ENCODE assay signal across 8 cellular contexts in genomic region chr3:194404365-194405140, GRCh38. TPM values are rescaled to one million over a fixed set of nuclear protein-coding genes. Genes with fewer than 3 reads are reported as not detected.
DNase-seq lines count a peak whose midpoint lies in the region; ATAC-seq and TF ChIP-seq lines count a peak whose summit lies in the region.

No MANE protein-coding gene starts in this region.

- H3K4me3 ChIP-seq in left ventricle myocardium inferior = no peak overlapping the region

- intact Hi-C loops in left ventricle myocardium inferior (cut with micrococcal nuclease) = loop anchor here (10.0 kb wide), 1 partner anchor 70 kb away; no protein-coding TSS in a partner anchor
- intact Hi-C loops in Right ventricle myocardium superior (cut with DNase I) = loop anchor here (5.0 to 10.0 kb wide), 2 partner anchors 72 to 620 kb away; no protein-coding TSS in a partner anchor

- peaks cover 4% of the 10 kb centered on the region for H3K4me1 Mint-ChIP-seq in progenitor cell of endocrine pancreas (ENCODE audit: low read depth)

- ATAC-seq in Right ventricle myocardium superior (ENCODE audit: poor library complexity) (no peak), GM18907 (IDR thresholded peaks at IDR 0.05; ENCODE audit: unreplicated experiment) (no peak)

- DNase-seq in left ventricle myocardium inferior = no peak
- no peak for DNase-seq in Right ventricle myocardium superior
- peak; percentile 14 for DNase-seq in NCI-H1092 (lab: John Stamatoyannopoulos, UW)
- DNase-seq in SKM-1 treated with dmso at 0.1 percent for 144 hours (lab: John Stamatoyannopoulos, UW; ENCODE audit: unreplicated experiment) = peak; percentile 42
- peak; percentile 67 to 80 for DNase-seq in erythroblast (lab: John Stamatoyannopoulos, UW)
- DNase-seq in progenitor cell of endocrine pancreas (ENCODE audit: low spot score, unreplicated experiment) = no peak
- DNase-seq in epidermal melanocyte (ENCODE audit: insufficient read length, low spot score) = no peak

- no peak for TF ChIP-seq POLR2A in erythroblast (IDR thresholded peaks at IDR 0.05; ENCODE audit: low read length)

- peak; percentile 74 for TF ChIP-seq CTCF in left ventricle myocardium inferior (IDR thresholded peaks at IDR 0.05; ENCODE audit: borderline replicate concordance)
- peak; percentile 73 for TF ChIP-seq CTCF in progenitor cell of endocrine pancreas (IDR thresholded peaks at IDR 0.05; ENCODE audit: unreplicated experiment)

- H3K36me3 ChIP-seq in left ventricle myocardium inferior = peaks cover 27% of the 10 kb centered on the region

- no peak overlapping the region for H3K4me3 Mint-ChIP-seq in progenitor cell of endocrine pancreas (ENCODE audit: low read depth)

- H3K9me3 ChIP-seq in left ventricle myocardium inferior (replicated peaks) = no peaks in the 10 kb centered on the region

- peaks cover 15% of the 10 kb centered on the region for H3K36me3 Mint-ChIP-seq in progenitor cell of endocrine pancreas (ENCODE audit: insufficient read depth)

- no peak overlapping the region for H3K27ac Mint-ChIP-seq in progenitor cell of endocrine pancreas

- H3K27me3 ChIP-seq in left ventricle myocardium inferior (ENCODE audit: low read depth) = peaks cover 8% of the 10 kb centered on the region

- H3K9me3 Mint-ChIP-seq in progenitor cell of endocrine pancreas (ENCODE audit: low read depth) = no peaks in the 10 kb centered on the region

- no peak overlapping the region for H3K27ac ChIP-seq in left ventricle myocardium inferior (replicated peaks)

- H3K4me1 ChIP-seq in left ventricle myocardium inferior = no peaks in the 10 kb centered on the region

- H3K27me3 Mint-ChIP-seq in progenitor cell of endocrine pancreas = no peaks in the 10 kb centered on the region

RNA-seq across cellular contexts. Expression of gene GP5, which starts 5.5 kb away (rescaled TPM):
- total RNA-seq in left ventricle myocardium inferior (not detected), Right ventricle myocardium superior (not detected), progenitor cell of endocrine pancreas (0.18 and 0.24 TPM in 2 replicates)

RNA-seq across cellular contexts. Expression of gene LRRC15, which starts 35.0 kb away (rescaled TPM):
- 0.14 TPM for total RNA-seq in left ventricle myocardium inferior
- total RNA-seq in Right ventricle myocardium superior = 0.16 TPM
- total RNA-seq in progenitor cell of endocrine pancreas = not detected in 2 replicates

RNA-seq across cellular contexts. Expression of gene CPN2, which starts 53.4 kb away (rescaled TPM):
- 2.4 TPM for total RNA-seq in left ventricle myocardium inferior
- 2.4 TPM for total RNA-seq in Right ventricle myocardium superior
- total RNA-seq in progenitor cell of endocrine pancreas = not detected in 2 replicates

Comparison
In these comparisons a context has a peak if more than half of its experiments do, and no peak if none do; other contexts are left out.
1. DNase-seq: peak in NCI-H1092 (single experiment), SKM-1 treated with dmso at 0.1 percent for 144 hours (single experiment) and erythroblast (2 of 2); none in left ventricle myocardium inferior (single experiment), Right ventricle myocardium superior (single experiment), progenitor cell of endocrine pancreas (single experiment) and epidermal melanocyte (single experiment).